15 cellular contexts compared by ENCODE assay signal in the genomic region with DNA sequence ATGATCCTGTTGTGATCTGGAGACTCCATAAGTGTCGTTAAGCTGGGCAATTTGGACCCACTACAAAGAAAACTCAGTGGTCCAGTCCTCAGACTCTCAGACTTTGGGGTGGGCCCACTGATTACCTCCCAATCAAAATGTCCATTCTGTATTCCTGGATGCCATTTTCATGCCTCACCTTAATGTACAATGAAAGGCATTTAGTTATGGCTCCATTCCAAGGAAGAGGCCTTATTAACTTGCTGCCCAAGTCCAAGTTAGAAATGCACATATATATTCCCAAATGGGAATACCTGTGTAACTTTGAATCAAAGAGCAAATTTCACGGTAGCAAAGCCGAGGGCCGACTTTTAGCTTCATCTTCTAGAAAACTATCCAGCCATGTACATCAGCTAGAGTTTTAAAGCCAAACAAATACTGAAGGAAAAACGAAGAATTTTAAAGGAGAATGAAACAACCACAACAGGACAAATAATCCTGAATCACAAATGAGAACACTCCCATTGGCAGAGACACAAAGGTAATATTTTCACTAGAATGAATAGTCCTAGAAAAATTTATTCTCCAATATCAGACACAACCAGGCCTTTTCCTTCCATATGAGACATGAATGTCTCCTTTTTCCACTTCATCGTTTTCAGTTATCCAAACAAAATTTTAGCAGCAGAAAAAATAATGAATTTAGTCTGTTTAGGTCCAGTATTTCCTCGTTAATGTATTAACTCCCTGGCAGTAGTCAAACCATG.
DNase-seq lines count a peak whose midpoint lies in the region; ATAC-seq, FAIRE-seq and TF ChIP-seq lines count a peak whose summit lies in the region.
"Had no signal": no experiment of that assay in that cellular context is flagged by ENCODE, and none has a peak within 500 bp of the region (broad histone marks: within the 10 kb centered on the region; RNA-seq: fewer than 3 reads in every experiment).

No MANE protein-coding gene starts in this region.

- no peak overlapping the region for H2AFZ ChIP-seq in osteoblast (ENCODE audit: low read length)

- H3K79me2 ChIP-seq in osteoblast (ENCODE audit: insufficient read depth, low read length) = no peaks in the 10 kb centered on the region

- CTCF ChIA-PET in naive thymus-derived CD4-positive, alpha-beta T cell (lab: Charles Lee) = no interaction called here

- peak overlapping the region; percentile 25 for H3K4me2 ChIP-seq in osteoblast (ENCODE audit: insufficient read depth, low read length)

- H3K4me3 ChIP-seq in osteoblast (ENCODE audit: insufficient read depth, low read length) = no peak overlapping the region
- no peak overlapping the region for H3K4me3 ChIP-seq in naive thymus-derived CD4-positive, alpha-beta T cell (ENCODE audit: low read length)
- H3K4me3 ChIP-seq: gastroesophageal sphincter had no signal

- H3K27me3 ChIP-seq in osteoblast (ENCODE audit: insufficient read depth, low read length) = no peaks in the 10 kb centered on the region
- H3K27me3 ChIP-seq in naive thymus-derived CD4-positive, alpha-beta T cell (ENCODE audit: control insufficient read depth in 2 of 2, insufficient read depth in 2 of 2, low read length in 2 of 2) = no peaks in the 10 kb centered on the region
- H3K27me3 ChIP-seq: gastroesophageal sphincter had no signal

- no peaks in the 10 kb centered on the region for H3K9me3 ChIP-seq in osteoblast (ENCODE audit: low read depth, low read length)
- no peaks in the 10 kb centered on the region for H3K9me3 ChIP-seq in naive thymus-derived CD4-positive, alpha-beta T cell (ENCODE audit: control insufficient read depth in 2 of 3, low read length in 3 of 3)
- H3K9me3 ChIP-seq: gastroesophageal sphincter had no signal

- no peaks in the 10 kb centered on the region for H3K4me1 Mint-ChIP-seq in naive thymus-derived CD4-positive, alpha-beta T cell
- H3K4me1 Mint-ChIP-seq: activated CD4-positive, alpha-beta T cell treated with anti-CD3 and anti-CD28 coated beads, Interleukin-2, amount 10 ng/mL, durations not matched to agents 24 days and 14 days had no signal

- H3K4me1 ChIP-seq in osteoblast (ENCODE audit: insufficient read depth, low read length) = peaks cover 56% of the 10 kb centered on the region
- no peaks in the 10 kb centered on the region for H3K4me1 ChIP-seq in naive thymus-derived CD4-positive, alpha-beta T cell (ENCODE audit: control insufficient read depth in 2 of 2, insufficient read depth in 2 of 2, low read length in 2 of 2)
- H3K4me1 ChIP-seq: gastroesophageal sphincter had no signal

- H3K27ac ChIP-seq in epithelial cell of prostate (peak overlapping the region; percentile 89), osteoblast (ENCODE audit: low read depth, low read length) (peak overlapping the region; percentile 48)
- H3K27ac ChIP-seq in naive thymus-derived CD4-positive, alpha-beta T cell (ENCODE audit: low read depth, low read length) = no peak overlapping the region
- H3K27ac ChIP-seq: gastroesophageal sphincter had no signal

- no peaks in the 10 kb centered on the region for H3K36me3 ChIP-seq in osteoblast (ENCODE audit: insufficient read depth, low read length)
- H3K36me3 ChIP-seq in naive thymus-derived CD4-positive, alpha-beta T cell (ENCODE audit: control insufficient read depth in 2 of 3, insufficient read depth in 3 of 3, low read length in 3 of 3) = no peaks in the 10 kb centered on the region
- H3K36me3 ChIP-seq: gastroesophageal sphincter had no signal

- FAIRE-seq in RCC 7860 (lab: Jason Lieb, UNC) = peak; percentile 45
- FAIRE-seq: H1 had no signal

- DNase-seq in EH (ENCODE audit: low read depth) = peak; percentile 49
- DNase-seq in RCC 7860 (ENCODE audit: low spot score) = peak; percentile 57
- peak; percentile 29 for DNase-seq in epithelial cell of prostate (ENCODE audit: low read depth, low spot score)
- DNase-seq in osteoblast (ENCODE audit: insufficient read length, low spot score, missing footprints) = no peak
- no peak for DNase-seq in naive thymus-derived CD4-positive, alpha-beta T cell
- no peak for DNase-seq in iPS-NIHi11 (ENCODE audit: low spot score)
- no peak for DNase-seq in activated T-cell treated with anti-CD3 and anti-CD28 coated beads, Interleukin-2, amount 50 U/mL, for 48 hours
- DNase-seq: activated CD4-positive, alpha-beta T cell treated with anti-CD3 and anti-CD28 coated beads, Interleukin-2, amount 10 ng/mL, durations not matched to agents 24 days and 14 days; activated naive CD4-positive, alpha-beta T cell treated with anti-CD3 and anti-CD28 coated beads for 36 hours; effector memory CD4-positive, alpha-beta T cell; NCI-H146; nephron progenitor cell had no signal

- H3K27ac Mint-ChIP-seq in naive thymus-derived CD4-positive, alpha-beta T cell = no peak overlapping the region
- H3K27ac Mint-ChIP-seq: activated CD4-positive, alpha-beta T cell treated with anti-CD3 and anti-CD28 coated beads, Interleukin-2, amount 10 ng/mL, durations not matched to agents 24 days and 14 days; activated naive CD4-positive, alpha-beta T cell treated with anti-CD3 and anti-CD28 coated beads for 36 hours; nephron progenitor cell had no signal

- no peak overlapping the region for H3K4me3 Mint-ChIP-seq in naive thymus-derived CD4-positive, alpha-beta T cell
- H3K4me3 Mint-ChIP-seq: activated CD4-positive, alpha-beta T cell treated with anti-CD3 and anti-CD28 coated beads, Interleukin-2, amount 10 ng/mL, durations not matched to agents 24 days and 14 days; activated naive CD4-positive, alpha-beta T cell treated with anti-CD3 and anti-CD28 coated beads for 36 hours; nephron progenitor cell had no signal

- intact Hi-C loops in naive thymus-derived CD4-positive, alpha-beta T cell (cut with micrococcal nuclease) = no loop called here

- no peak for TF ChIP-seq CTCF in osteoblast (IDR thresholded peaks at IDR 0.05; ENCODE audit: extremely low read depth, low read depth, low read length)

- no peaks in the 10 kb centered on the region for H4K20me1 ChIP-seq in osteoblast (ENCODE audit: insufficient read depth, low read length)

- POLR2A ChIA-PET in naive thymus-derived CD4-positive, alpha-beta T cell (lab: Charles Lee) = no interaction called here

- H3K36me3 Mint-ChIP-seq in naive thymus-derived CD4-positive, alpha-beta T cell = peaks cover 0 to under 1% (median 0%) of the 10 kb centered on the region in 5 donors

- peaks cover 0 to 5% (median 0%) of the 10 kb centered on the region in 5 donors for H3K27me3 Mint-ChIP-seq in naive thymus-derived CD4-positive, alpha-beta T cell
- H3K27me3 Mint-ChIP-seq: activated CD4-positive, alpha-beta T cell treated with anti-CD3 and anti-CD28 coated beads, Interleukin-2, amount 10 ng/mL, durations not matched to agents 24 days and 14 days had no signal

- ATAC-seq in naive thymus-derived CD4-positive, alpha-beta T cell = no peak
- ATAC-seq in esophagus mucosa = no peak
- ATAC-seq: gastroesophageal sphincter had no signal

- peaks cover 0 to 5% (median under 1%) of the 10 kb centered on the region in 11 donors for H3K9me3 Mint-ChIP-seq in naive thymus-derived CD4-positive, alpha-beta T cell
- H3K9me3 Mint-ChIP-seq: activated CD4-positive, alpha-beta T cell treated with anti-CD3 and anti-CD28 coated beads, Interleukin-2, amount 10 ng/mL, durations not matched to agents 24 days and 14 days had no signal

Comparison
In these comparisons a context has a peak if more than half of its experiments do, and no peak if none do; other contexts are left out.
1. DNase-seq: peak in EH (single experiment), RCC 7860 (single experiment) and epithelial cell of prostate (single experiment); none in osteoblast (single experiment), naive thymus-derived CD4-positive, alpha-beta T cell (0 of 9), iPS-NIHi11 (single experiment) and activated T-cell treated with anti-CD3 and anti-CD28 coated beads, Interleukin-2, amount 50 U/mL, for 48 hours (0 of 2).